ENCODE assay signal across 19 cellular contexts in the genomic region with DNA sequence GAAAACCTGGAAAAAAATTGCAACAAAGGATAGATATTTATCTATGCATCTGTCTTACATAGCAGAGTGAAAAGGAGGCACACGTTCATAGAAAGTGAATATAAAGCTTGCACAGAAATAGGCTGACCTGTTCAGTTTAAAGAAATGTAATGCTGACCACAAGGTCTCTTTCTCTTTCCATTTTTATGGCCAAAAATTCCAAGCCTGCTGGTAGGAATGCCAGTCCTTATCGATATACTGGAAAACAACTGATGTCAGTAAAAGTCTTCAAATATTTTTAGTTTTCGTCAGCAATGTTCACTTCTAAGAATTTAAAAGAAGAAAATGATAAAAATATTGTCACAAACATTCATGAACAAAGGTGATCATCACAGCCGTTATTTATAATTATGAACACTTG. TPM values are rescaled to one million over a fixed set of nuclear protein-coding genes. Genes with fewer than 3 reads are reported as not detected.
"Had no signal": no experiment of that assay in that cellular context is flagged by ENCODE, and none has a peak within 500 bp of the region (broad histone marks: within the 10 kb centered on the region; RNA-seq: fewer than 3 reads in every experiment).

No MANE protein-coding gene starts in this region.

- H3K9me3 ChIP-seq: psoas muscle, uterus had no signal

- ATAC-seq: foreskin keratinocyte, psoas muscle, sciatic nerve had no signal

- H3K4me3 ChIP-seq: esophagus muscularis mucosa, hepatocyte, psoas muscle, skin epidermis, upper lobe of left lung, uterus had no signal

- H3K4me2 ChIP-seq: hepatocyte had no signal

- H3K36me3 ChIP-seq: esophagus muscularis mucosa, upper lobe of left lung, uterus had no signal

- DNase-seq: effector memory CD4-positive, alpha-beta T cell; foreskin keratinocyte; mesendoderm; naive B cell; occipital lobe; psoas muscle; retina; stimulated activated CD4-positive, alpha-beta T cell treated with anti-CD3 and anti-CD28 coated beads, Interleukin-12 subunit alpha, Interleukin-12 subunit beta, amount 100 ng/mL, for 4 hours; stimulated activated CD4-positive, alpha-beta T cell treated with anti-CD3 and anti-CD28 coated beads, Interleukin-2, amount 100 ng/mL, for 48 hours; stimulated activated naive CD4-positive, alpha-beta T cell treated with Interleukin-2 at 50 U/mL for 16 hours; upper lobe of left lung; uterus had no signal

- H3K27me3 ChIP-seq: hepatocyte, upper lobe of left lung, uterus had no signal

- H3K9ac ChIP-seq: parathyroid adenoma had no signal

- H3K27ac ChIP-seq: epithelial cell of prostate, esophagus muscularis mucosa, foreskin keratinocyte, hepatocyte, parathyroid adenoma, psoas muscle, skin epidermis, upper lobe of left lung, uterus had no signal

- H3K27ac Mint-ChIP-seq: nephron had no signal

- H3K4me1 ChIP-seq: esophagus muscularis mucosa, foreskin keratinocyte, parathyroid adenoma, psoas muscle, upper lobe of left lung, uterus had no signal

- H3K4me3 Mint-ChIP-seq: nephron had no signal

RNA-seq across cellular contexts. Expression of gene MCF2L, which starts 59.0 kb away (rescaled TPM):
- total RNA-seq: foreskin keratinocyte had no signal
